ENCODE assay signal across 8 cellular contexts in the genomic region with DNA sequence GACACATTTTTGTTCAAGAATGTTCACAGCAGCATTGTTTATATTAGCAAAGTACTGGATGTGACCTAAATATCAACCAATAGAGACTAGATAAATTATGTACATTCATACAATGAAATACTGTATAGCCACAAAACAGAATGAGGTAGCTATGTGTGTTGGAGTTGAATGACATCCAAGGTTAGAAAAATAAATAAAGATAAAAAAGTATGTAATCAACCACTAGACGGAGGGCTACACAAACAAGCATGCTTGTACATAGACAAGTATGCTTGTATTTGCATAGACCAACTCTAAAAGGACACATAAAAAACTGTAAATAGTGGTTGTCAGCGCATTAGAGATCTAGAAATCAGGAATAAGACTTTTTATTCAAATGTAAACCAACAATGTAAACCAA. TPM values are rescaled to one million over a fixed set of nuclear protein-coding genes. Genes with fewer than 3 reads are reported as not detected.
A peak's percentile ranks its signal among the peaks of the same experiment; 100 is the strongest.
DNase-seq lines count a peak whose midpoint lies in the region; ATAC-seq and TF ChIP-seq lines count a peak whose summit lies in the region.

No MANE protein-coding gene starts in this region.

- intact Hi-C loops in Right ventricle myocardium superior (cut with DNase I), result loop anchor here (5.0 to 10.0 kb wide), 2 partner anchors 84 to 167 kb away; no protein-coding TSS in a partner anchor
- intact Hi-C loops in ascending aorta (cut with DNase I), result loop anchor here (5.0 to 10.0 kb wide), 5 partner anchors 36 to 543 kb away; partner anchors contain the start of genes CCDC112 and COMMD10

- no peak overlapping the region for H3K56ac ChIP-seq in mesendoderm (ENCODE audit: low read length)

- no peak for TF ChIP-seq CTCF in cardiac muscle cell (IDR thresholded peaks at IDR 0.05; ENCODE audit: low read depth, low read length)
- no peak for TF ChIP-seq CTCF in ascending aorta (IDR thresholded peaks at IDR 0.05)
- TF ChIP-seq CTCF in liver (IDR thresholded peaks at IDR 0.05; ENCODE audit: low read depth, low read length, missing input control), result no peak
- TF ChIP-seq CTCF in upper lobe of left lung (IDR thresholded peaks at IDR 0.05), result no peak

- peaks cover 39% of the 10 kb centered on the region for H3K4me1 ChIP-seq in cardiac muscle cell (ENCODE audit: low read depth)
- H3K4me1 ChIP-seq in ascending aorta, result peaks cover 7 to 24% of the 10 kb centered on the region in 2 donors
- H3K4me1 ChIP-seq in liver (ENCODE audit: control insufficient read depth in 4 of 4, insufficient read depth in 4 of 4, low read length in 3 of 4), result peaks cover 7 to 54% (median 36%) of the 10 kb centered on the region in 4 donors
- H3K4me1 ChIP-seq in upper lobe of left lung, result peaks cover 38 to 63% (median 47%) of the 10 kb centered on the region in 4 donors
- no peaks in the 10 kb centered on the region for H3K4me1 ChIP-seq in mesendoderm (ENCODE audit: control insufficient read depth, low read depth, low read length)

- no peak overlapping the region for H3K4ac ChIP-seq in mesendoderm (ENCODE audit: low read depth, low read length)

- no peaks in the 10 kb centered on the region for H3K9me3 ChIP-seq in cardiac muscle cell (ENCODE audit: low read depth)
- H3K9me3 ChIP-seq in ascending aorta, result peaks cover 0 to 3% of the 10 kb centered on the region in 2 donors
- no peaks in the 10 kb centered on the region for H3K9me3 ChIP-seq in liver (ENCODE audit: control insufficient read depth in 4 of 4, low read length in 3 of 4)
- H3K9me3 ChIP-seq in upper lobe of left lung, result peaks cover 0 to 8% (median 5%) of the 10 kb centered on the region in 4 donors

- H2BK120ac ChIP-seq in mesendoderm (ENCODE audit: low read depth, low read length), result no peak overlapping the region

- no peak overlapping the region for H3K4me2 ChIP-seq in mesendoderm (ENCODE audit: low read length)

- H2BK15ac ChIP-seq in mesendoderm (replicated peaks; ENCODE audit: low read depth), result no peak overlapping the region

- H3K36me3 ChIP-seq in cardiac muscle cell, result peaks cover 2% of the 10 kb centered on the region
- peaks cover 0 to 3% of the 10 kb centered on the region in 2 donors for H3K36me3 ChIP-seq in ascending aorta
- H3K36me3 ChIP-seq in liver (ENCODE audit: control insufficient read depth in 4 of 4, insufficient read depth in 3 of 4, low read depth in 1 of 4, low read length in 3 of 4), result peaks cover 0 to 6% (median under 1%) of the 10 kb centered on the region in 4 donors
- peaks cover 0 to 13% (median 0%) of the 10 kb centered on the region in 4 donors for H3K36me3 ChIP-seq in upper lobe of left lung
- no peaks in the 10 kb centered on the region for H3K36me3 ChIP-seq in mesendoderm (ENCODE audit: control insufficient read depth, insufficient read depth, low read length)

- 14% methylated on average over 2 of the region's 2 CpGs for WGBS in liver
- WGBS in upper lobe of left lung, 2 donors, result 29 to 39% methylated on average over 2 of the region's 2 CpGs
- no CpG with 5 or more reads among the region's 2 CpGs for WGBS in mesendoderm (ENCODE audit: extremely low coverage, insufficient coverage, low lambda C conversion rate)

- H3K9ac ChIP-seq in liver (ENCODE audit: low read depth in 1 of 2, low read length in 2 of 2) (peak overlapping the region; percentile 88 to 98), mesendoderm (ENCODE audit: low read length) (no peak overlapping the region)

- H3K27ac ChIP-seq in cardiac muscle cell (peak overlapping the region; percentile 20), ascending aorta (peak overlapping the region in 1 of 2 donors; percentile 99), liver (ENCODE audit: low read depth in 1 of 2, low read length in 2 of 2) (peak overlapping the region in 1 of 2 donors; percentile 100), upper lobe of left lung (peak overlapping the region in 3 of 4 donors; percentile 94 to 99 (median 99)), mesendoderm (ENCODE audit: low read depth, low read length) (no peak overlapping the region)

- no peak for TF ChIP-seq RAD21 in liver (IDR thresholded peaks at IDR 0.05)

- H3K79me2 ChIP-seq in mesendoderm (ENCODE audit: control insufficient read depth, insufficient read depth, low read length), result peaks cover 54% of the 10 kb centered on the region

- no peak overlapping the region for H3K18ac ChIP-seq in mesendoderm (ENCODE audit: low read length)

- ATAC-seq in Right ventricle myocardium superior (ENCODE audit: poor library complexity) (no peak), upper lobe of left lung (ENCODE audit: low FRiP score in 2 of 2) (no peak)

- no peak overlapping the region for H2BK5ac ChIP-seq in mesendoderm (ENCODE audit: low read length)

- DNase-seq in cardiac muscle cell (ENCODE audit: low read depth in 1 of 2, low spot score in 1 of 2), result peak in 1 of 2 donors; percentile 23
- no peak for DNase-seq in Right ventricle myocardium superior
- no peak for DNase-seq in ascending aorta (ENCODE audit: low spot score in 2 of 2)
- DNase-seq in upper lobe of left lung, result no peak
- no peak for DNase-seq in NCI-H2081 treated with DMSO at 0.1 percent for 48 hours (lab: John Stamatoyannopoulos, UW)
- DNase-seq in mesendoderm, result no peak
- no peak for DNase-seq in NCI-H82 (lab: John Stamatoyannopoulos, UW)

- H4K5ac ChIP-seq in mesendoderm (ENCODE audit: low read length), result no peak overlapping the region

- H3K4me3 ChIP-seq in cardiac muscle cell (peak overlapping the region; percentile 90), ascending aorta (peak overlapping the region; percentile 75 to 90), liver (ENCODE audit: low read depth in 1 of 3, low read length in 3 of 3) (peak overlapping the region; percentile 47 to 84 (median 83)), upper lobe of left lung (peak overlapping the region; percentile 8 to 90 (median 82)), mesendoderm (ENCODE audit: low read length) (no peak overlapping the region)

- H3K79me1 ChIP-seq in mesendoderm (ENCODE audit: low read length), result peaks cover 11% of the 10 kb centered on the region

- no peak overlapping the region for H4K8ac ChIP-seq in mesendoderm (ENCODE audit: low read depth, low read length)

- no peak for TF ChIP-seq POLR2A in upper lobe of left lung (IDR thresholded peaks at IDR 0.05)

- H2AK5ac ChIP-seq in mesendoderm (ENCODE audit: low read length), result no peak overlapping the region

- H3K23ac ChIP-seq in mesendoderm (ENCODE audit: low read length), result no peak overlapping the region

- no peak for TF ChIP-seq EP300 in upper lobe of left lung (IDR thresholded peaks at IDR 0.05)

- H3K27me3 ChIP-seq in cardiac muscle cell (no peaks in the 10 kb centered on the region), ascending aorta (no peaks in the 10 kb centered on the region), liver (ENCODE audit: control insufficient read depth in 4 of 4, insufficient read depth in 4 of 4, low read length in 3 of 4) (no peaks in the 10 kb centered on the region), upper lobe of left lung (no peaks in the 10 kb centered on the region), mesendoderm (ENCODE audit: insufficient read depth, low read length, poor library complexity) (no peaks in the 10 kb centered on the region)

TF ChIP-seq in liver, 16 proteins besides CTCF, POLR2A, EP300 and RAD21 (continues in another document):
- TF ChIP-seq, protein P1, sequence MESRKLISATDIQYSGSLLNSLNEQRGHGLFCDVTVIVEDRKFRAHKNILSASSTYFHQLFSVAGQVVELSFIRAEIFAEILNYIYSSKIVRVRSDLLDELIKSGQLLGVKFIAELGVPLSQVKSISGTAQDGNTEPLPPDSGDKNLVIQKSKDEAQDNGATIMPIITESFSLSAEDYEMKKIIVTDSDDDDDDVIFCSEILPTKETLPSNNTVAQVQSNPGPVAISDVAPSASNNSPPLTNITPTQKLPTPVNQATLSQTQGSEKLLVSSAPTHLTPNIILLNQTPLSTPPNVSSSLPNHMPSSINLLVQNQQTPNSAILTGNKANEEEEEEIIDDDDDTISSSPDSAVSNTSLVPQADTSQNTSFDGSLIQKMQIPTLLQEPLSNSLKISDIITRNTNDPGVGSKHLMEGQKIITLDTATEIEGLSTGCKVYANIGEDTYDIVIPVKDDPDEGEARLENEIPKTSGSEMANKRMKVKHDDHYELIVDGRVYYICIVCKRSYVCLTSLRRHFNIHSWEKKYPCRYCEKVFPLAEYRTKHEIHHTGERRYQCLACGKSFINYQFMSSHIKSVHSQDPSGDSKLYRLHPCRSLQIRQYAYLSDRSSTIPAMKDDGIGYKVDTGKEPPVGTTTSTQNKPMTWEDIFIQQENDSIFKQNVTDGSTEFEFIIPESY (IDR thresholded peaks at IDR 0.05), result no peak
- TF ChIP-seq FOXA2 (IDR thresholded peaks at IDR 0.05) (no peak), JUND (IDR thresholded peaks at IDR 0.05) (no peak), TAF1 (conservative IDR thresholded peaks at IDR 0.05) (no peak), HNF4A (conservative IDR thresholded peaks at IDR 0.05) (no peak), EGR1 (IDR thresholded peaks at IDR 0.05; ENCODE audit: low read depth in 2 of 2) (no peak), HNF4G (IDR thresholded peaks at IDR 0.05) (no peak)
- TF ChIP-seq, protein P2, sequence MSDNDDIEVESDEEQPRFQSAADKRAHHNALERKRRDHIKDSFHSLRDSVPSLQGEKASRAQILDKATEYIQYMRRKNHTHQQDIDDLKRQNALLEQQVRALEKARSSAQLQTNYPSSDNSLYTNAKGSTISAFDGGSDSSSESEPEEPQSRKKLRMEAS (IDR thresholded peaks at IDR 0.05), result no peak

RNA-seq across cellular contexts. Expression of gene FEM1C, which starts 3.0 kb away (rescaled TPM):
- total RNA-seq in cardiac muscle cell (8.7 and 11.8 TPM in 2 replicates), Right ventricle myocardium superior (46.8 TPM), ascending aorta (11.1 TPM), liver (10 to 100 TPM; 13.2 to 14.3 TPM), upper lobe of left lung (10 to 100 TPM in 5 of 6 donors, 1 to 10 TPM in 1; 9.7 to 39.8 (median 24.5) TPM)
- polyA plus RNA-seq in cardiac muscle cell (7.2 and 9.2 TPM in 2 replicates), liver (1 to 10 TPM; 3.4 to 4.3 TPM)
- polyA plus RNA-seq in mesendoderm (2013, experiment 1 of 2), result 6.2 TPM
- 6.0 TPM for polyA plus RNA-seq in mesendoderm (2013, experiment 2 of 2)
